ENCODE assay signal across 11 cellular contexts in the genomic region with DNA sequence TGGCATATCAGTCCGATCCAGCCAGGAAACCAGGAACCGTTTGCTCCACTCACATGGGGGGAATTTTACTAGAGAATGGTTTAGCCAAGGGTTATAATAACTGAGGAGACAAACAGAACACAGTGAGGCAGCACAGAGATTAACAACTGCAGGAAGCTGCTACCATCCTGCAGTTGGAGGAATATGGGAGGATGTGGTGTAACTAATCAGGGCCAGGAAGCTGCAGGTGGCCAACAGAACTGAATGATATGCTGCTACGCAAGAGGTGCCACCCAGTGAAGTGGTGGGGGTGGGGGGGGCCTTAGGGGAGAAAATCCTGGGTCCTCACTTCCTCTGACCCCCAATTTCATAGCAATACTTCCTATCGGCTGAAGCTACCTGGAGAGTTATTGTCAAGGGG.
DNase-seq lines count a peak whose midpoint lies in the region; ATAC-seq and TF ChIP-seq lines count a peak whose summit lies in the region.
"Had no signal": no experiment of that assay in that cellular context is flagged by ENCODE, and none has a peak within 500 bp of the region (broad histone marks: within the 10 kb centered on the region; RNA-seq: fewer than 3 reads in every experiment).

No MANE protein-coding gene starts in this region.

- H2BK120ac ChIP-seq in H9 (ENCODE audit: low read depth, low read length, poor library complexity, severe bottlenecking): no peak overlapping the region

- no peak overlapping the region for H2AK5ac ChIP-seq in H9 (ENCODE audit: insufficient read length, low read length)

- no peaks in the 10 kb centered on the region for H3K27me3 ChIP-seq in CD8-positive, alpha-beta T cell (ENCODE audit: insufficient read depth, low read length)
- H3K27me3 ChIP-seq in H9 (ENCODE audit: insufficient read depth, low read length): no peaks in the 10 kb centered on the region
- no peaks in the 10 kb centered on the region for H3K27me3 ChIP-seq in prostate gland (replicated peaks; ENCODE audit: insufficient read depth)
- H3K27me3 ChIP-seq: ascending aorta had no signal

- no peaks in the 10 kb centered on the region for H4K20me1 ChIP-seq in H9 (ENCODE audit: control insufficient read depth, insufficient read depth, insufficient read length)

- no peaks in the 10 kb centered on the region for H3K9me3 Mint-ChIP-seq in CD8-positive, alpha-beta T cell
- H3K9me3 Mint-ChIP-seq in H9 (no peaks in the 10 kb centered on the region), immature natural killer cell (peaks cover 0 to 3% (median 0%) of the 10 kb centered on the region in 6 donors)
- H3K9me3 Mint-ChIP-seq in T-helper 2 cell treated with Interferon-gamma antibody and Interleukin-4, amounts not matched to agents 5 μg/mL and 100 μg/mL, for 36 hours: peaks cover 12% of the 10 kb centered on the region

- H3K36me3 ChIP-seq in CD8-positive, alpha-beta T cell (ENCODE audit: insufficient read depth, low read length): no peaks in the 10 kb centered on the region
- no peaks in the 10 kb centered on the region for H3K36me3 ChIP-seq in prostate gland
- H3K36me3 ChIP-seq: ascending aorta had no signal

- no peaks in the 10 kb centered on the region for H3K23me2 ChIP-seq in H9 (ENCODE audit: insufficient read length, low read depth, low read length, poor library complexity, severe bottlenecking)

- H3K56ac ChIP-seq in H9 (ENCODE audit: insufficient read length, low read depth, low read length): no peak overlapping the region

- no peak overlapping the region for H3K4me3 ChIP-seq in CD8-positive, alpha-beta T cell (ENCODE audit: low read depth, low read length)
- no peak overlapping the region for H3K4me3 ChIP-seq in prostate gland
- H3K4me3 ChIP-seq: ascending aorta had no signal

- peak overlapping the region; percentile 45 for H3K4me3 Mint-ChIP-seq in CD8-positive, alpha-beta T cell
- H3K4me3 Mint-ChIP-seq in H9 (no peak overlapping the region), immature natural killer cell (peak overlapping the region; percentile 20 to 74 (median 51))
- peak overlapping the region; percentile 64 for H3K4me3 Mint-ChIP-seq in T-helper 2 cell treated with Interferon-gamma antibody and Interleukin-4, amounts not matched to agents 5 μg/mL and 100 μg/mL, for 36 hours

- H3K4me1 ChIP-seq in CD8-positive, alpha-beta T cell (ENCODE audit: insufficient read depth, low read length): peaks cover 83% of the 10 kb centered on the region
- no peaks in the 10 kb centered on the region for H3K4me1 ChIP-seq in H9 (ENCODE audit: insufficient read depth, low read length)
- H3K4me1 ChIP-seq in prostate gland (replicated peaks): peaks cover 10% of the 10 kb centered on the region
- H3K4me1 ChIP-seq: ascending aorta had no signal

- peak; percentile 42 for ATAC-seq in CD8-positive, alpha-beta T cell
- ATAC-seq in HG02885 (IDR thresholded peaks at IDR 0.05; ENCODE audit: poor library complexity, unreplicated experiment): no peak

- CTCF ChIA-PET in CD8-positive, alpha-beta T cell (lab: Charles Lee): interaction anchor here (1.0 to 2.2 kb wide), 3 partner anchors 10 to 306 kb away, joined by 3 to 8 read pairs (median 4); no protein-coding TSS in a partner anchor

- H4K91ac ChIP-seq in H9 (ENCODE audit: insufficient read length, low read depth, low read length): no peak overlapping the region

- H3K36me3 Mint-ChIP-seq in CD8-positive, alpha-beta T cell: no peaks in the 10 kb centered on the region
- H3K36me3 Mint-ChIP-seq in H9 (ENCODE audit: insufficient read depth in 1 of 3, low read depth in 3 of 3) (no peaks in the 10 kb centered on the region), immature natural killer cell (no peaks in the 10 kb centered on the region)
- peaks cover 16% of the 10 kb centered on the region for H3K36me3 Mint-ChIP-seq in T-helper 2 cell treated with Interferon-gamma antibody and Interleukin-4, amounts not matched to agents 5 μg/mL and 100 μg/mL, for 36 hours (ENCODE audit: low read depth)

- H3K79me1 ChIP-seq in H9 (ENCODE audit: insufficient read depth, low read depth, low read length, poor library complexity, severe bottlenecking): no peaks in the 10 kb centered on the region

- POLR2A ChIA-PET in CD8-positive, alpha-beta T cell (lab: Charles Lee): interaction anchor here (1.3 to 3.4 kb wide), 7 partner anchors 13 to 568 kb away, joined by 3 to 32 read pairs (median 6); partner anchors contain the start of gene STT3B

- no peak overlapping the region for H4K5ac ChIP-seq in H9 (ENCODE audit: insufficient read length, low read depth, low read length)

- H3K9ac ChIP-seq in H9 (ENCODE audit: extremely low read depth, insufficient read length, low read length): no peak overlapping the region

- TF ChIP-seq POLR2A in prostate gland (IDR thresholded peaks at IDR 0.05): no peak

- no peaks in the 10 kb centered on the region for H3K9me3 ChIP-seq in CD8-positive, alpha-beta T cell (ENCODE audit: low read length)
- H3K9me3 ChIP-seq in H9 (ENCODE audit: control insufficient read depth, low read depth, low read length): no peaks in the 10 kb centered on the region
- no peaks in the 10 kb centered on the region for H3K9me3 ChIP-seq in prostate gland
- H3K9me3 ChIP-seq: ascending aorta had no signal

- H3T11ph ChIP-seq in H9 (ENCODE audit: low read length): no peak overlapping the region

- H2BK5ac ChIP-seq in H9 (ENCODE audit: insufficient read length, low read length): no peak overlapping the region

- no peaks in the 10 kb centered on the region for H3K79me2 ChIP-seq in H9 (ENCODE audit: insufficient read depth, low read length)

- peak overlapping the region; percentile 52 for H3K27ac ChIP-seq in CD8-positive, alpha-beta T cell (ENCODE audit: low read depth, low read length)
- H3K27ac ChIP-seq in H9 (ENCODE audit: insufficient read length, low read depth, low read length): no peak overlapping the region
- H3K27ac ChIP-seq in prostate gland: no peak overlapping the region
- H3K27ac ChIP-seq: ascending aorta had no signal

- no peak overlapping the region for H4K8ac ChIP-seq in H9 (replicated peaks; ENCODE audit: insufficient read length, low read depth, low read length)

- peaks cover 84% of the 10 kb centered on the region for H3K4me1 Mint-ChIP-seq in CD8-positive, alpha-beta T cell (ENCODE audit: low read depth)
- H3K4me1 Mint-ChIP-seq in H9 (peaks cover 16 to 18% of the 10 kb centered on the region in 2 experiments), immature natural killer cell (peaks cover 46 to 58% of the 10 kb centered on the region in 2 donors)
- H3K4me1 Mint-ChIP-seq in T-helper 2 cell treated with Interferon-gamma antibody and Interleukin-4, amounts not matched to agents 5 μg/mL and 100 μg/mL, for 36 hours (ENCODE audit: low read depth): peaks cover 76% of the 10 kb centered on the region

- TF ChIP-seq CTCF in CD8-positive, alpha-beta T cell (IDR thresholded peaks at IDR 0.05): no peak
- TF ChIP-seq CTCF in H9 (conservative IDR thresholded peaks at IDR 0.05) (no peak), prostate gland (IDR thresholded peaks at IDR 0.05) (no peak)

- intact Hi-C loops in CD8-positive, alpha-beta T cell (cut with DNase I, micrococcal nuclease): loop anchor here in 1 of 2 experiments (10.0 kb wide), 1 partner anchor 238 kb away; no protein-coding TSS in a partner anchor
- intact Hi-C loops in prostate gland (cut with DNase I): no loop called here

- no peak overlapping the region for H2AFZ ChIP-seq in H9 (ENCODE audit: low read length)

- no CpG with 5 or more reads among the region's 4 CpGs for WGBS in H9 (ENCODE audit: extremely low coverage, insufficient read length, low lambda C conversion rate)
- WGBS in prostate gland: 68% methylated on average over 4 of the region's 4 CpGs

- no peak overlapping the region for H2BK15ac ChIP-seq in H9 (ENCODE audit: low read depth, low read length)

- peak overlapping the region; percentile 91 for H3K27ac Mint-ChIP-seq in CD8-positive, alpha-beta T cell
- H3K27ac Mint-ChIP-seq in H9 (peak overlapping the region in 2 of 3 experiments; percentile 1 to 24; a peak in 2 of 7 replicates), immature natural killer cell (peak overlapping the region; percentile 47 to 94 (median 82))
- H3K27ac Mint-ChIP-seq in T-helper 2 cell treated with Interferon-gamma antibody and Interleukin-4, amounts not matched to agents 5 μg/mL and 100 μg/mL, for 36 hours: peak overlapping the region; percentile 77

- no peaks in the 10 kb centered on the region for H3K27me3 Mint-ChIP-seq in CD8-positive, alpha-beta T cell (ENCODE audit: low read depth)
- no peaks in the 10 kb centered on the region for H3K27me3 Mint-ChIP-seq in H9 (ENCODE audit: low read depth)
- H3K27me3 Mint-ChIP-seq in T-helper 2 cell treated with Interferon-gamma antibody and Interleukin-4, amounts not matched to agents 5 μg/mL and 100 μg/mL, for 36 hours (ENCODE audit: low read depth): no peaks in the 10 kb centered on the region
- peaks cover 0 to 4% (median 0%) of the 10 kb centered on the region in 3 donors for H3K27me3 Mint-ChIP-seq in immature natural killer cell (ENCODE audit: low read depth in 3 of 3)

- DNase-seq in CD8-positive, alpha-beta T cell: peak in 4 of 7 experiments; percentile 13 to 66 (median 22)
- no peak for DNase-seq in H9
- no peak for DNase-seq in T-helper 2 cell treated with Interferon-gamma antibody and Interleukin-4, amounts not matched to agents 5 μg/mL and 100 μg/mL, for 36 hours (ENCODE audit: low spot score)
- DNase-seq in immature natural killer cell: peak in 2 of 3 donors; percentile 25
- no peak for DNase-seq in NK-92 (lab: John Stamatoyannopoulos, UW; ENCODE audit: unreplicated experiment)
- no peak for DNase-seq in DMS79 treated with DMSO at 0.1 percent for 48 hours (lab: John Stamatoyannopoulos, UW)
- no peak for DNase-seq in prostate gland (ENCODE audit: low spot score)
- DNase-seq: EL, NCI-H1105 had no signal

- H3K14ac ChIP-seq in H9 (ENCODE audit: insufficient read depth, low read length): no peak overlapping the region

- H2BK12ac ChIP-seq in H9 (ENCODE audit: insufficient read length, low read depth, low read length): no peak overlapping the region

- no peak overlapping the region for H3K4ac ChIP-seq in H9 (ENCODE audit: low read depth, low read length)

- no peak overlapping the region for H2BK20ac ChIP-seq in H9 (ENCODE audit: low read depth, low read length, poor library complexity, severe bottlenecking)

- no peak overlapping the region for H3K4me2 ChIP-seq in H9 (ENCODE audit: insufficient read depth, insufficient read length, low read length)

- no peak overlapping the region for H3K23ac ChIP-seq in H9 (ENCODE audit: insufficient read length, low read depth, low read length)

- H3K18ac ChIP-seq in H9 (ENCODE audit: insufficient read length, low read depth, low read length): no peak overlapping the region

Comparison
In these comparisons a context has a peak if more than half of its experiments do, and no peak if none do; other contexts are left out.
1. DNase-seq: peak in CD8-positive, alpha-beta T cell (4 of 7) and immature natural killer cell (2 of 3); none in H9 (single experiment), T-helper 2 cell treated with Interferon-gamma antibody and Interleukin-4, amounts not matched to agents 5 μg/mL and 100 μg/mL, for 36 hours (single experiment), NK-92 (single experiment), DMS79 treated with DMSO at 0.1 percent for 48 hours (single experiment) and prostate gland (single experiment).
2. H3K27ac Mint-ChIP-seq: peak in every context shown above with its lines; median percentile 91 in CD8-positive, alpha-beta T cell; 82 in immature natural killer cell; 77 in T-helper 2 cell treated with Interferon-gamma antibody and Interleukin-4, amounts not matched to agents 5 μg/mL and 100 μg/mL, for 36 hours; 12 in H9.
3. H3K4me3 Mint-ChIP-seq: peak in CD8-positive, alpha-beta T cell (single experiment), T-helper 2 cell treated with Interferon-gamma antibody and Interleukin-4, amounts not matched to agents 5 μg/mL and 100 μg/mL, for 36 hours (single experiment) and immature natural killer cell (5 of 5); none in H9 (0 of 2).